Comparison of ENCODE assay signal across 1 cellular context in the genomic region with DNA sequence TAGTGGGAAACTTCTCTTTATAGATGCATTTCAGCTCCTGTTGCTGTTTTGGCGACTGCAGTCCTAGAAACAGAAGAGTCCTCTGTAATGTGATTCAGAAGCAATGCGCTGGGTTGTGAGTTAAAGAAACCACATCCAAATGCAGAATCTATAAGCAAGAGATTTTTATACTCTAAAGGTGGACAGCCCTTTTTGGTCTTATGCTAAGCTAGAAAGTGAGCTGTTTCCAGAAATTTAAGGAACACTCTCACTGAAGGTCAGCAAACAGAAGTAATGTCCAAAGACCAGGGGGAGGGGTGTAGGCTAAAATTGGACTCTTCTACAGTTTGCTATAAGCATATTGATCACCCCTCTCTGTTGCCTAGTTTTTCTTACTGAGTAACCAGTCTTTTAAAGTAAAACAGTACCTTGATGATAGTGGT.
TF ChIP-seq lines count a peak whose summit lies in the region.

No MANE protein-coding gene starts in this region.

TF ChIP-seq in HepG2, 621 proteins besides CTCF, POLR2A, EP300 and RAD21 (continued from another document):
- TF ChIP-seq, protein P1, sequence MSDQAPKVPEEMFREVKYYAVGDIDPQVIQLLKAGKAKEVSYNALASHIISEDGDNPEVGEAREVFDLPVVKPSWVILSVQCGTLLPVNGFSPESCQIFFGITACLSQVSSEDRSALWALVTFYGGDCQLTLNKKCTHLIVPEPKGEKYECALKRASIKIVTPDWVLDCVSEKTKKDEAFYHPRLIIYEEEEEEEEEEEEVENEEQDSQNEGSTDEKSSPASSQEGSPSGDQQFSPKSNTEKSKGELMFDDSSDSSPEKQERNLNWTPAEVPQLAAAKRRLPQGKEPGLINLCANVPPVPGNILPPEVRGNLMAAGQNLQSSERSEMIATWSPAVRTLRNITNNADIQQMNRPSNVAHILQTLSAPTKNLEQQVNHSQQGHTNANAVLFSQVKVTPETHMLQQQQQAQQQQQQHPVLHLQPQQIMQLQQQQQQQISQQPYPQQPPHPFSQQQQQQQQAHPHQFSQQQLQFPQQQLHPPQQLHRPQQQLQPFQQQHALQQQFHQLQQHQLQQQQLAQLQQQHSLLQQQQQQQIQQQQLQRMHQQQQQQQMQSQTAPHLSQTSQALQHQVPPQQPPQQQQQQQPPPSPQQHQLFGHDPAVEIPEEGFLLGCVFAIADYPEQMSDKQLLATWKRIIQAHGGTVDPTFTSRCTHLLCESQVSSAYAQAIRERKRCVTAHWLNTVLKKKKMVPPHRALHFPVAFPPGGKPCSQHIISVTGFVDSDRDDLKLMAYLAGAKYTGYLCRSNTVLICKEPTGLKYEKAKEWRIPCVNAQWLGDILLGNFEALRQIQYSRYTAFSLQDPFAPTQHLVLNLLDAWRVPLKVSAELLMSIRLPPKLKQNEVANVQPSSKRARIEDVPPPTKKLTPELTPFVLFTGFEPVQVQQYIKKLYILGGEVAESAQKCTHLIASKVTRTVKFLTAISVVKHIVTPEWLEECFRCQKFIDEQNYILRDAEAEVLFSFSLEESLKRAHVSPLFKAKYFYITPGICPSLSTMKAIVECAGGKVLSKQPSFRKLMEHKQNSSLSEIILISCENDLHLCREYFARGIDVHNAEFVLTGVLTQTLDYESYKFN (CRISPR knock-in tag; conservative IDR thresholded peaks at IDR 0.05): peak; percentile 71
- TF ChIP-seq BRD4 (CRISPR knock-in tag; IDR thresholded peaks at IDR 0.05) (no peak), LCORL (IDR thresholded peaks at IDR 0.05) (no peak), LCORL (CRISPR knock-in tag; IDR thresholded peaks at IDR 0.05) (peak; percentile 65), HNF4A (CRISPR knock-in tag; IDR thresholded peaks at IDR 0.05) (0 out of 2 replicates have a peak, but pooled peaks have one; percentile 31)
